In the genomic region with DNA sequence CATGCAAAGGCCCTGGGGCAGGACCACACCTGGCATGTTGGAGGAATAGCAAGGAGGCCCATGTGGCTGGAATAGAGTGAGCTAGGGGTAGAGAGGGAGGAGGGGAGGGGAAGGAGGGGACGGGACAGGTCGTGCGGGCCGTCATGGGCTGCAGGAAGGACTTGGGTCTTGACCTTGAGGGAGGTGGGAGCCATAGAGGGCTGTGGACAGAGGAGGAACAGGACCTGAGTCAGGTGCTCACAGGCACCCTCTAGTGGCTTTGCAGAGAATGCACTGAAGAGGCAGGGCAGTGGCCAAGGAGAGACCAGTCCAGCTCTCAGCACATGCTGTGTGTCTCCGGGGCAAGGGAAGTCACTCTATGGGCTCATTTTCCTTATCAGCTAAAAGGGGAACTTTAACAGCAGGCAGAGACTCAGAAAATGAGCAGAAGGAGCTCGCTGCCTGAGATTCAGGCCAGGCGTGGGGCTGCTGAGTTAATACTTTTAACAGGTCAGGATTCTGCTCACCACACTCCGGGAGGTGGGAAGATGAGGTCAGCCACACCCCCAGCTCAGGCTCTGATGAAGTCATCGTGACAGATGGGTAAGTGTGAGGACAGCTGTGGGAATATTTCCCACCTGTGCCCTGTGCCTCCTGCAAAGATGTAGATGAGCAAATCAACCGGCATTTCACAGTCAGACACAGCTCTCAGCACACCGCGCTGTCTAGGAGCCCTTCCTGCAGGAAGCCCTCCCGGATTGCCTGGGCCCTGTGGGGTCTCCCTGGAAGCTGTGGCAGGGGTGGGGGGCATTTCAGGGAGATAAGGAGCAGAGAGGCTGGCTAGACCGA, we compare ENCODE assay signal across 8 cellular contexts. TPM values are rescaled to one million over a fixed set of nuclear protein-coding genes. Genes with fewer than 3 reads are reported as not detected.
A peak's percentile ranks its signal among the peaks of the same experiment; 100 is the strongest.
DNase-seq lines count a peak whose midpoint lies in the region; ATAC-seq, FAIRE-seq and TF ChIP-seq lines count a peak whose summit lies in the region.

No MANE protein-coding gene starts in this region.

- no peak for TF ChIP-seq POLR2A in H54 (IDR thresholded peaks at IDR 0.05; ENCODE audit: low read depth, low read length)

- H3K27ac Mint-ChIP-seq in activated CD8-positive, alpha-beta memory T cell treated with anti-CD3 and anti-CD28 coated beads, Interleukin-2, amount 10 ng/mL, durations not matched to agents 7 days and 5 days = no peak overlapping the region
- peak overlapping the region; percentile 42 to 59 for H3K27ac Mint-ChIP-seq in natural killer cell treated with Interleukin-12 subunit alpha and Interleukin-12 subunit beta and Interleukin-15 and Interleukin-18, amount 100 ng/mL, for 72 hours

- POLR2A ChIA-PET in BJ (lab: Charles Lee) = no interaction called here

- no peaks in the 10 kb centered on the region for H3K36me3 Mint-ChIP-seq in activated CD8-positive, alpha-beta memory T cell treated with anti-CD3 and anti-CD28 coated beads, Interleukin-2, amount 10 ng/mL, durations not matched to agents 7 days and 5 days
- H3K36me3 Mint-ChIP-seq in natural killer cell treated with Interleukin-12 subunit alpha and Interleukin-12 subunit beta and Interleukin-15 and Interleukin-18, amount 100 ng/mL, for 72 hours = no peaks in the 10 kb centered on the region

- H3K9me3 ChIP-seq in aorta (ENCODE audit: control insufficient read depth, low read length) = no peaks in the 10 kb centered on the region

- H3K27ac ChIP-seq in aorta (ENCODE audit: low read depth in 1 of 2, low read length in 2 of 2) = no peak overlapping the region

- intact Hi-C loops in aorta (cut with DNase I) = no loop called here

- H3K4me3 ChIP-seq in BJ (ENCODE audit: low read depth, low read length) (no peak overlapping the region), aorta (ENCODE audit: low read length in 2 of 2) (no peak overlapping the region)

- H3K27me3 ChIP-seq in BJ (ENCODE audit: control insufficient read depth, insufficient read depth, low read length) (no peaks in the 10 kb centered on the region), aorta (ENCODE audit: control insufficient read depth in 1 of 2, insufficient read depth in 2 of 2, low read length in 1 of 2) (no peaks in the 10 kb centered on the region)

- 45 to 46% methylated on average over 14 of the region's 14 CpGs for WGBS in aorta, 2 donors

- peak; percentile 59 for ATAC-seq in activated CD8-positive, alpha-beta memory T cell treated with anti-CD3 and anti-CD28 coated beads, Interleukin-2, amount 10 ng/mL, durations not matched to agents 7 days and 5 days
- ATAC-seq in natural killer cell treated with Interleukin-12 subunit alpha and Interleukin-12 subunit beta and Interleukin-15 and Interleukin-18, amount 100 ng/mL, for 72 hours = peak; percentile 72 to 83
- ATAC-seq in aorta (ENCODE audit: low FRiP score) (peak; percentile 75), HG03521 (IDR thresholded peaks at IDR 0.05; ENCODE audit: unreplicated experiment) (no peak)

- H3K9me3 Mint-ChIP-seq in activated CD8-positive, alpha-beta memory T cell treated with anti-CD3 and anti-CD28 coated beads, Interleukin-2, amount 10 ng/mL, durations not matched to agents 7 days and 5 days (ENCODE audit: low read depth) = no peaks in the 10 kb centered on the region
- H3K9me3 Mint-ChIP-seq in natural killer cell treated with Interleukin-12 subunit alpha and Interleukin-12 subunit beta and Interleukin-15 and Interleukin-18, amount 100 ng/mL, for 72 hours = no peaks in the 10 kb centered on the region

- CTCF ChIA-PET in BJ (lab: Yijun Ruan, JAX) = interaction anchor here (0.8 to 3.5 kb wide), 22 partner anchors 9 to 109 kb away, joined by 3 to 35 read pairs (median 6); a partner anchor contains a TSS
- CTCF ChIA-PET in activated CD8-positive, alpha-beta memory T cell treated with anti-CD3 and anti-CD28 coated beads, Interleukin-2, amount 10 ng/mL, durations not matched to agents 7 days and 5 days (lab: Charles Lee) = interaction anchor here (0.7 to 3.3 kb wide), 22 partner anchors 10 to 1590 kb away, joined by 3 to 22 read pairs (median 3); a partner anchor contains a TSS

- no peak overlapping the region for H3K4me3 Mint-ChIP-seq in activated CD8-positive, alpha-beta memory T cell treated with anti-CD3 and anti-CD28 coated beads, Interleukin-2, amount 10 ng/mL, durations not matched to agents 7 days and 5 days
- H3K4me3 Mint-ChIP-seq in natural killer cell treated with Interleukin-12 subunit alpha and Interleukin-12 subunit beta and Interleukin-15 and Interleukin-18, amount 100 ng/mL, for 72 hours = peak overlapping the region; percentile 58

- FAIRE-seq in H54 (lab: Jason Lieb, UNC) = peak; percentile 65

- peaks cover 29% of the 10 kb centered on the region for H3K4me1 Mint-ChIP-seq in activated CD8-positive, alpha-beta memory T cell treated with anti-CD3 and anti-CD28 coated beads, Interleukin-2, amount 10 ng/mL, durations not matched to agents 7 days and 5 days
- H3K4me1 Mint-ChIP-seq in natural killer cell treated with Interleukin-12 subunit alpha and Interleukin-12 subunit beta and Interleukin-15 and Interleukin-18, amount 100 ng/mL, for 72 hours (ENCODE audit: low read depth in 2 of 2) = peaks cover 17 to 23% of the 10 kb centered on the region in 2 donors

- no peaks in the 10 kb centered on the region for H3K4me1 ChIP-seq in aorta (ENCODE audit: control insufficient read depth in 1 of 2, insufficient read depth in 2 of 2, low read length in 2 of 2)

- no peak for DNase-seq in BJ (ENCODE audit: low read depth)
- peak; percentile 76 for DNase-seq in H54 (ENCODE audit: insufficient read length, low spot score)
- DNase-seq in NOMO-1 treated with DMSO at 0.1 percent for 48 hours (lab: John Stamatoyannopoulos, UW; ENCODE audit: unreplicated experiment) = peak; percentile 94
- DNase-seq in activated CD8-positive, alpha-beta memory T cell treated with anti-CD3 and anti-CD28 coated beads, Interleukin-2, amount 10 ng/mL, durations not matched to agents 7 days and 5 days = peak; percentile 70
- DNase-seq in fibroblast of gingiva (ENCODE audit: low read depth) = peak; percentile 32
- peak; percentile 71 for DNase-seq in natural killer cell treated with Interleukin-12 subunit alpha and Interleukin-12 subunit beta and Interleukin-15 and Interleukin-18, amount 100 ng/mL, for 72 hours (ENCODE audit: low spot score)
- DNase-seq in aorta = peak; percentile 83

- TF ChIP-seq CTCF in BJ (IDR thresholded peaks at IDR 0.05; ENCODE audit: insufficient read depth, low read depth, low read length) = peak; percentile 90

- no peaks in the 10 kb centered on the region for H3K27me3 Mint-ChIP-seq in activated CD8-positive, alpha-beta memory T cell treated with anti-CD3 and anti-CD28 coated beads, Interleukin-2, amount 10 ng/mL, durations not matched to agents 7 days and 5 days
- H3K27me3 Mint-ChIP-seq in natural killer cell treated with Interleukin-12 subunit alpha and Interleukin-12 subunit beta and Interleukin-15 and Interleukin-18, amount 100 ng/mL, for 72 hours = no peaks in the 10 kb centered on the region

- H3K36me3 ChIP-seq in BJ (ENCODE audit: control insufficient read depth, insufficient read depth, low read length) = no peaks in the 10 kb centered on the region
- no peaks in the 10 kb centered on the region for H3K36me3 ChIP-seq in aorta (ENCODE audit: control insufficient read depth in 1 of 2, insufficient read depth in 2 of 2, low read length in 1 of 2)

RNA-seq across cellular contexts. Expression of a gene that starts 6.0 kb away (rescaled TPM):
- polyA plus RNA-seq in BJ (2011; rRNA removed) = 3.7 and 4.8 TPM in 2 replicates
- 2.8 and 3.4 TPM in 2 replicates for polyA minus RNA-seq in BJ (2011; rRNA and poly(A)+ RNA removed)
- total RNA-seq in activated CD8-positive, alpha-beta memory T cell treated with anti-CD3 and anti-CD28 coated beads, Interleukin-2, amount 10 ng/mL, durations not matched to agents 7 days and 5 days = 10 to 100 TPM; 15.7 to 20.1 TPM
- 10 to 100 TPM in 1 of 2 donors, 1 to 10 TPM in 1; 8.3 to 10.3 TPM for total RNA-seq in natural killer cell treated with Interleukin-12 subunit alpha and Interleukin-12 subunit beta and Interleukin-15 and Interleukin-18, amount 100 ng/mL, for 72 hours
- 10 to 100 TPM in 1 of 2 donors, 1 to 10 TPM in 1; 5.4 to 13.5 TPM for total RNA-seq in aorta
- polyA plus RNA-seq in aorta = 1 to 10 TPM; 1.6 to 3.9 TPM

RNA-seq across cellular contexts. Expression of a gene that starts 36.8 kb away (rescaled TPM):
- polyA plus RNA-seq in BJ (2011; rRNA removed) (162 and 222 TPM in 2 replicates), aorta (100 to 1,000 TPM in 1 of 2 donors, 10 to 100 TPM in 1; 69.9 to 117 TPM)
- 47.4 and 58.1 TPM in 2 replicates for polyA minus RNA-seq in BJ (2011; rRNA and poly(A)+ RNA removed)
- 10 to 100 TPM; 47.7 to 60.8 TPM for total RNA-seq in activated CD8-positive, alpha-beta memory T cell treated with anti-CD3 and anti-CD28 coated beads, Interleukin-2, amount 10 ng/mL, durations not matched to agents 7 days and 5 days
- 100 to 1,000 TPM; 107 to 195 TPM for total RNA-seq in natural killer cell treated with Interleukin-12 subunit alpha and Interleukin-12 subunit beta and Interleukin-15 and Interleukin-18, amount 100 ng/mL, for 72 hours
- 10 to 100 TPM; 59.4 to 67.9 TPM for total RNA-seq in aorta
